ENCODE assay signal across 8 cellular contexts in genomic region chr6:7468382-7469081, GRCh38.
DNase-seq lines count a peak whose midpoint lies in the region; ATAC-seq and TF ChIP-seq lines count a peak whose summit lies in the region.

No MANE protein-coding gene starts in this region.

- peak; percentile 27 for DNase-seq in stimulated activated CD4-positive, alpha-beta T cell treated with anti-CD3 and anti-CD28 coated beads, Interleukin-15, amount 100 ng/mL, for 24 hours
- no peak for DNase-seq in stimulated activated CD4-positive, alpha-beta T cell treated with anti-CD3 and anti-CD28 coated beads, Interleukin-4, amount 100 ng/mL, for 24 hours
- DNase-seq in activated naive CD8-positive, alpha-beta T cell treated with anti-CD3 and anti-CD28 coated beads for 36 hours, result peak; percentile 6
- peak; percentile 10 for DNase-seq in iris pigment epithelial cell (ENCODE audit: low read depth)
- DNase-seq in upper lobe of left lung, result no peak
- no peak for DNase-seq in immature natural killer cell
- no peak for DNase-seq in GM13977 (ENCODE audit: low spot score)

- no peaks in the 10 kb centered on the region for H3K4me1 Mint-ChIP-seq in activated naive CD8-positive, alpha-beta T cell treated with anti-CD3 and anti-CD28 coated beads for 36 hours
- H3K4me1 Mint-ChIP-seq in immature natural killer cell, result peaks cover 0 to 6% of the 10 kb centered on the region in 2 donors

- ATAC-seq in upper lobe of left lung (ENCODE audit: low FRiP score in 2 of 2), result peak; percentile 58 to 92
- no peak for ATAC-seq in HG03039 (IDR thresholded peaks at IDR 0.05; ENCODE audit: unreplicated experiment)

- no peaks in the 10 kb centered on the region for H3K36me3 ChIP-seq in upper lobe of left lung

- H3K27me3 Mint-ChIP-seq in activated naive CD8-positive, alpha-beta T cell treated with anti-CD3 and anti-CD28 coated beads for 36 hours, result peaks cover 5% of the 10 kb centered on the region
- H3K27me3 Mint-ChIP-seq in immature natural killer cell (ENCODE audit: low read depth in 3 of 3), result peaks cover 2 to 7% (median 2%) of the 10 kb centered on the region in 3 donors

- WGBS in upper lobe of left lung, 2 donors, result 51 to 64% methylated on average over 15 to 21 of the region's 21 CpGs

- no peak overlapping the region for H3K27ac Mint-ChIP-seq in activated naive CD8-positive, alpha-beta T cell treated with anti-CD3 and anti-CD28 coated beads for 36 hours
- H3K27ac Mint-ChIP-seq in immature natural killer cell, result no peak overlapping the region

- H3K9me3 Mint-ChIP-seq in activated naive CD8-positive, alpha-beta T cell treated with anti-CD3 and anti-CD28 coated beads for 36 hours, result no peaks in the 10 kb centered on the region
- no peaks in the 10 kb centered on the region for H3K9me3 Mint-ChIP-seq in immature natural killer cell

- no peak overlapping the region for H3K27ac ChIP-seq in upper lobe of left lung

- TF ChIP-seq POLR2A in upper lobe of left lung (IDR thresholded peaks at IDR 0.05), result no peak

- H3K9me3 ChIP-seq in upper lobe of left lung, result no peaks in the 10 kb centered on the region

- TF ChIP-seq EP300 in upper lobe of left lung (IDR thresholded peaks at IDR 0.05), result no peak

- no peak overlapping the region for H3K4me3 ChIP-seq in upper lobe of left lung

- in situ Hi-C loops in GM13977 (cut with MboI; ENCODE audit: low pct_unique_long_range_greater_than_20kb, low sequenced_read_pairs, unreplicated experiment), result no loop called here

- H3K36me3 Mint-ChIP-seq in activated naive CD8-positive, alpha-beta T cell treated with anti-CD3 and anti-CD28 coated beads for 36 hours, result no peaks in the 10 kb centered on the region
- H3K36me3 Mint-ChIP-seq in immature natural killer cell, result no peaks in the 10 kb centered on the region

- TF ChIP-seq CTCF in upper lobe of left lung (IDR thresholded peaks at IDR 0.05), result no peak
- TF ChIP-seq CTCF in GM13977 (IDR thresholded peaks at IDR 0.05; ENCODE audit: extremely low read depth, insufficient read depth, missing control alignments), result no peak

- no peak overlapping the region for H3K4me3 Mint-ChIP-seq in activated naive CD8-positive, alpha-beta T cell treated with anti-CD3 and anti-CD28 coated beads for 36 hours
- H3K4me3 Mint-ChIP-seq in immature natural killer cell, result peak overlapping the region in 1 of 5 donors; percentile 48

- H3K4me1 ChIP-seq in upper lobe of left lung, result no peaks in the 10 kb centered on the region

- no peaks in the 10 kb centered on the region for H3K27me3 ChIP-seq in upper lobe of left lung

Comparison
In these comparisons a context has a peak if more than half of its experiments do, and no peak if none do; other contexts are left out.
1. DNase-seq: peak in stimulated activated CD4-positive, alpha-beta T cell treated with anti-CD3 and anti-CD28 coated beads, Interleukin-15, amount 100 ng/mL, for 24 hours (single experiment), activated naive CD8-positive, alpha-beta T cell treated with anti-CD3 and anti-CD28 coated beads for 36 hours (single experiment) and iris pigment epithelial cell (single experiment); none in stimulated activated CD4-positive, alpha-beta T cell treated with anti-CD3 and anti-CD28 coated beads, Interleukin-4, amount 100 ng/mL, for 24 hours (single experiment), upper lobe of left lung (0 of 2), immature natural killer cell (0 of 3) and GM13977 (single experiment).